Comparison of ENCODE assay signal across 31 cellular contexts in the genomic region with DNA sequence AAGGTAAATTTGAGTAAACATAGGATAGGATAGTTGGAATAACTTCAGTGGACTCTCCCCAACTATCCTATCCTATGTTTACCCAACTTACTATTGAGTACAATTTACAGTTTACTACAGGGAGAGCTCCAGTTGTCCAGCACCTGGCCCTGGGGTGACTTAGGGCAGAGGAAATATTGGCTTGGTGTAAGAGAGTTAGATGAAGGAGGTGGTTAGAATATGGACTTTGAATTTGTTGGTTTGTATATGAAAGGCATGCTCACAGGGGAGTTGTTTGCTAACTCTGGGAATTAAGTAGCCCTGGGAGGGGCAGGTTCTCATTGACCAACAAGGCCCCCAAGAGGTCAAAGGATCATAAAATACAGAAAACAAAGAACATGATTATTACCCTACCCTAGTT.
"Had no signal": no experiment of that assay in that cellular context is flagged by ENCODE, and none has a peak within 500 bp of the region (broad histone marks: within the 10 kb centered on the region; RNA-seq: fewer than 3 reads in every experiment).

No MANE protein-coding gene starts in this region.

- H3K27ac ChIP-seq: left lung, lower lobe of right lung, pancreas, prostate gland, sigmoid colon, tibial nerve, uterus had no signal

- H3K27me3 ChIP-seq: left lung, pancreas, sigmoid colon, tibial nerve, uterus had no signal

- H3K27ac Mint-ChIP-seq: immature natural killer cell; naive thymus-derived CD8-positive, alpha-beta T cell; nephron; stimulated activated memory B cell treated with anti-CD40 and anti-IgM and Interleukin-4, amounts not matched to agents 10 μg/mL and 1 μg/mL and 100 μg/mL, for 72 hours; stimulated activated naive CD8-positive, alpha-beta T cell treated with anti-CD3 and anti-CD28 coated beads, Interleukin-15, amount 100 ng/mL, for 72 hours; type B pancreatic cell had no signal

- H3K4me3 ChIP-seq: left lung, lower lobe of right lung, pancreas, prostate gland, sigmoid colon, smooth muscle cell, tibial nerve, uterus had no signal

- H3K4me1 Mint-ChIP-seq: immature natural killer cell; naive thymus-derived CD8-positive, alpha-beta T cell; stimulated activated memory B cell treated with anti-CD40 and anti-IgM and Interleukin-4, amounts not matched to agents 10 μg/mL and 1 μg/mL and 100 μg/mL, for 72 hours; stimulated activated naive CD8-positive, alpha-beta T cell treated with anti-CD3 and anti-CD28 coated beads, Interleukin-15, amount 100 ng/mL, for 72 hours had no signal

- DNase-seq: hypothalamus; immature natural killer cell; kidney; left colon; left lung; lower lobe of right lung; mammary epithelial cell; mesenchymal stem cell; naive thymus-derived CD8-positive, alpha-beta T cell; nucleus accumbens; pancreas; posterior cingulate gyrus; retina; right cardiac atrium; sigmoid colon; stimulated activated CD4-positive, alpha-beta T cell treated with anti-CD3 and anti-CD28 coated beads, Interleukin-1b, Interleukin-23, amount 100 ng/mL, for 48 hours; stimulated activated CD4-positive, alpha-beta T cell treated with anti-CD3 and anti-CD28 coated beads, Interleukin-2, amount 100 ng/mL, for 48 hours; stimulated activated CD4-positive, alpha-beta T cell treated with anti-CD3 and anti-CD28 coated beads, Interleukin-4, amount 100 ng/mL, for 4 hours; stimulated activated CD8-positive, alpha-beta memory T cell treated with anti-CD3 and anti-CD28 coated beads, Interleukin-4, amount 100 ng/mL, for 48 hours; stimulated activated naive CD4-positive, alpha-beta T cell treated with Interleukin-2 at 50 U/mL for 16 hours; stimulated activated naive CD8-positive, alpha-beta T cell treated with anti-CD3 and anti-CD28 coated beads, Interleukin-15, amount 100 ng/mL, for 72 hours; substantia nigra; uterus had no signal

- H3K36me3 Mint-ChIP-seq: naive thymus-derived CD8-positive, alpha-beta T cell; stimulated activated memory B cell treated with anti-CD40 and anti-IgM and Interleukin-4, amounts not matched to agents 10 μg/mL and 1 μg/mL and 100 μg/mL, for 72 hours; type B pancreatic cell had no signal

- FAIRE-seq: islet of Langerhans, kidney, pancreas had no signal

- H3K9me3 ChIP-seq: left lung, lower lobe of right lung, pancreas, prostate gland, sigmoid colon, tibial nerve, uterus had no signal

- H3K9me3 Mint-ChIP-seq: naive thymus-derived CD8-positive, alpha-beta T cell; nephron; stimulated activated memory B cell treated with anti-CD40 and anti-IgM and Interleukin-4, amounts not matched to agents 10 μg/mL and 1 μg/mL and 100 μg/mL, for 72 hours; stimulated activated naive CD8-positive, alpha-beta T cell treated with anti-CD3 and anti-CD28 coated beads, Interleukin-15, amount 100 ng/mL, for 72 hours; type B pancreatic cell had no signal

- ATAC-seq: left colon; left lung; lower lobe of right lung; naive thymus-derived CD8-positive, alpha-beta T cell; pancreas; right cardiac atrium; stimulated activated memory B cell treated with anti-CD40 and anti-IgM and Interleukin-4, amounts not matched to agents 10 μg/mL and 1 μg/mL and 100 μg/mL, for 72 hours; stimulated activated naive CD8-positive, alpha-beta T cell treated with anti-CD3 and anti-CD28 coated beads, Interleukin-15, amount 100 ng/mL, for 72 hours had no signal

- H3K4me3 Mint-ChIP-seq: immature natural killer cell; naive thymus-derived CD8-positive, alpha-beta T cell; nephron; neural crest cell; stimulated activated memory B cell treated with anti-CD40 and anti-IgM and Interleukin-4, amounts not matched to agents 10 μg/mL and 1 μg/mL and 100 μg/mL, for 72 hours; stimulated activated naive CD8-positive, alpha-beta T cell treated with anti-CD3 and anti-CD28 coated beads, Interleukin-15, amount 100 ng/mL, for 72 hours; type B pancreatic cell had no signal

- H3K4me2 ChIP-seq: smooth muscle cell had no signal

- H3K36me3 ChIP-seq: left lung, lower lobe of right lung, pancreas, prostate gland, sigmoid colon, tibial nerve, uterus had no signal

- H3K4me1 ChIP-seq: left lung, lower lobe of right lung, pancreas, prostate gland, uterus had no signal

- H3K27me3 Mint-ChIP-seq: stimulated activated memory B cell treated with anti-CD40 and anti-IgM and Interleukin-4, amounts not matched to agents 10 μg/mL and 1 μg/mL and 100 μg/mL, for 72 hours; stimulated activated naive CD8-positive, alpha-beta T cell treated with anti-CD3 and anti-CD28 coated beads, Interleukin-15, amount 100 ng/mL, for 72 hours; type B pancreatic cell had no signal
